23 cellular contexts compared by ENCODE assay signal in genomic region chr15:49964071-49964470, GRCh38.
"Had no signal": no experiment of that assay in that cellular context is flagged by ENCODE, and none has a peak within 500 bp of the region (broad histone marks: within the 10 kb centered on the region; RNA-seq: fewer than 3 reads in every experiment).

No MANE protein-coding gene starts in this region.

- H3K4me3 ChIP-seq: K562 had no signal

- DNase-seq: activated CD4-positive, alpha-beta T cell treated with anti-CD3 and anti-CD28 coated beads for 48 hours; activated CD4-positive, alpha-beta T cell treated with anti-CD3 and anti-CD28 coated beads, Interleukin-2, amount 50 U/mL, for 4 hours; activated CD4-positive, CD25-positive, alpha-beta regulatory T cell treated with anti-CD3 and anti-CD28 coated beads, Interleukin-2, amount 50 U/mL, for 72 hours; activated CD8-positive, alpha-beta T cell treated with anti-CD3 and anti-CD28 coated beads, Interleukin-2, amount 10 ng/mL, durations not matched to agents 7 days and 5 days; activated effector memory CD4-positive, alpha-beta T cell treated with anti-CD3 and anti-CD28 coated beads, Interleukin-2, amount 50 U/mL, for 16 hours; activated naive CD4-positive, alpha-beta T cell treated with Interleukin-2 at 50 U/mL for 16 hours; activated naive CD8-positive, alpha-beta T cell treated with anti-CD3 and anti-CD28 coated beads, Interleukin-2, amount 50 U/mL, for 24 hours; activated T-cell treated with anti-CD3 and anti-CD28 coated beads, Interleukin-2, amount 50 U/mL, for 24 hours; anterior cingulate cortex; Karpas-422; MM.1S; NCI-H1105; NCI-H1436; NCI-H1694 treated with DMSO at 0.1 percent for 48 hours; NCI-H2029 treated with DMSO at 0.1 percent for 48 hours; NCI-H345; NCI-H510A; NCI-H526 treated with DMSO at 0.1 percent for 48 hours; NCI-H82; SIG-M5; T-helper 17 cell; T-helper 9 cell had no signal
